In the genomic region with DNA sequence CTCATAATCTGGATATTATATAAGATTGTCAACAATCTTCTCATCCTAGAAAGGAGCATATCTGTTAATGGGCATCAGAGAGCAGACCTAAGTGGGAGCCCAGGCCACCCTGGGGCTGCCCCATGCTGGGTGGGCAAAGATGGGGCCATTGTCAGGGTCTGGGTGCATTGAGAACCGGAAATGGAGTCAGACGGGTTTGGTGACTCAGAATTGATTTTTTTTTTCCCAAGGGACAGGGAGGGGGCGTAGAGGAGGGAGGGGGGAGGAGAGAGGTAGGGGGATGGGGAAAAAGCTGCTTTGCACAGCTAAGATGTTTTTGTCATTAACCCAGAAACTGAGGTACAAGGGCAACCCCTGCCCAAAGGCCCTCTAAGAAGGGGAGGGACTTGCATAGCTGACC, we compare ENCODE assay signal across 1 cellular context.
TF ChIP-seq lines count a peak whose summit lies in the region.

No MANE protein-coding gene starts in this region.

TF ChIP-seq in HCT116, 20 proteins besides CTCF, POLR2A, EP300 and RAD21:
- TF ChIP-seq SP1 (IDR thresholded peaks at IDR 0.05; ENCODE audit: low read depth) (no peak), YY1 (IDR thresholded peaks at IDR 0.05; ENCODE audit: extremely low read depth, insufficient replicate concordance, low read depth, low read length) (no peak), FOSL1 (IDR thresholded peaks at IDR 0.05; ENCODE audit: low read depth) (no peak), SRF (IDR thresholded peaks at IDR 0.05; ENCODE audit: low read depth) (no peak), ZNF274 (IDR thresholded peaks at IDR 0.05; ENCODE audit: low read depth, low read length) (no peak), JUND (IDR thresholded peaks at IDR 0.05) (no peak), EZH2phosphoT487 (IDR thresholded peaks at IDR 0.05; ENCODE audit: borderline replicate concordance) (no peak), SIN3A (IDR thresholded peaks at IDR 0.05; ENCODE audit: low read depth) (no peak), POLR2AphosphoS5 (IDR thresholded peaks at IDR 0.05; ENCODE audit: low read depth, low read length) (no peak), ZFX (IDR thresholded peaks at IDR 0.05) (no peak), CBX3 (IDR thresholded peaks at IDR 0.05; ENCODE audit: low read depth) (no peak), ELF1 (IDR thresholded peaks at IDR 0.05; ENCODE audit: borderline replicate concordance, low read depth) (no peak), CEBPB (IDR thresholded peaks at IDR 0.05; ENCODE audit: low read depth) (no peak)
- TF ChIP-seq, protein P1, sequence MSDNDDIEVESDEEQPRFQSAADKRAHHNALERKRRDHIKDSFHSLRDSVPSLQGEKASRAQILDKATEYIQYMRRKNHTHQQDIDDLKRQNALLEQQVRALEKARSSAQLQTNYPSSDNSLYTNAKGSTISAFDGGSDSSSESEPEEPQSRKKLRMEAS (IDR thresholded peaks at IDR 0.05), result no peak
- TF ChIP-seq, protein P2, sequence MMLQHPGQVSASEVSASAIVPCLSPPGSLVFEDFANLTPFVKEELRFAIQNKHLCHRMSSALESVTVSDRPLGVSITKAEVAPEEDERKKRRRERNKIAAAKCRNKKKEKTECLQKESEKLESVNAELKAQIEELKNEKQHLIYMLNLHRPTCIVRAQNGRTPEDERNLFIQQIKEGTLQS (IDR thresholded peaks at IDR 0.05), result no peak
- TF ChIP-seq, protein P3, sequence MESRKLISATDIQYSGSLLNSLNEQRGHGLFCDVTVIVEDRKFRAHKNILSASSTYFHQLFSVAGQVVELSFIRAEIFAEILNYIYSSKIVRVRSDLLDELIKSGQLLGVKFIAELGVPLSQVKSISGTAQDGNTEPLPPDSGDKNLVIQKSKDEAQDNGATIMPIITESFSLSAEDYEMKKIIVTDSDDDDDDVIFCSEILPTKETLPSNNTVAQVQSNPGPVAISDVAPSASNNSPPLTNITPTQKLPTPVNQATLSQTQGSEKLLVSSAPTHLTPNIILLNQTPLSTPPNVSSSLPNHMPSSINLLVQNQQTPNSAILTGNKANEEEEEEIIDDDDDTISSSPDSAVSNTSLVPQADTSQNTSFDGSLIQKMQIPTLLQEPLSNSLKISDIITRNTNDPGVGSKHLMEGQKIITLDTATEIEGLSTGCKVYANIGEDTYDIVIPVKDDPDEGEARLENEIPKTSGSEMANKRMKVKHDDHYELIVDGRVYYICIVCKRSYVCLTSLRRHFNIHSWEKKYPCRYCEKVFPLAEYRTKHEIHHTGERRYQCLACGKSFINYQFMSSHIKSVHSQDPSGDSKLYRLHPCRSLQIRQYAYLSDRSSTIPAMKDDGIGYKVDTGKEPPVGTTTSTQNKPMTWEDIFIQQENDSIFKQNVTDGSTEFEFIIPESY (IDR thresholded peaks at IDR 0.05; ENCODE audit: extremely low read depth, insufficient replicate concordance, low read length), result no peak
